ENCODE assay signal across 8 cellular contexts in genomic region chr12:65170245-65170881, GRCh38. TPM values are rescaled to one million over a fixed set of nuclear protein-coding genes. Genes with fewer than 3 reads are reported as not detected.
A peak's percentile ranks its signal among the peaks of the same experiment; 100 is the strongest.
DNase-seq lines count a peak whose midpoint lies in the region; ATAC-seq lines count a peak whose summit lies in the region.

No MANE protein-coding gene starts in this region.

- H3K27me3 ChIP-seq in mesenchymal stem cell (ENCODE audit: control insufficient read depth in 1 of 2, insufficient read depth in 1 of 2, low read length in 2 of 2) = peaks cover 0 to 7% of the 10 kb centered on the region in 2 experiments

- peak overlapping the region; percentile 72 for H2AFZ ChIP-seq in mesenchymal stem cell (ENCODE audit: low read depth, low read length)

- peaks cover 5% of the 10 kb centered on the region for H3K4me1 ChIP-seq in mesenchymal stem cell (ENCODE audit: control insufficient read depth, insufficient read depth, low read depth, low read length)

- H3K9me3 ChIP-seq in mesenchymal stem cell (ENCODE audit: control insufficient read depth, low read length) = no peaks in the 10 kb centered on the region

- H2BK120ac ChIP-seq in mesenchymal stem cell (ENCODE audit: low read depth, low read length) = peak overlapping the region; percentile 75

- no peak overlapping the region for H2BK5ac ChIP-seq in mesenchymal stem cell (ENCODE audit: low read depth, low read length, poor library complexity, severe bottlenecking)

- peak overlapping the region; percentile 80 to 84 for H3K4ac ChIP-seq in mesenchymal stem cell (ENCODE audit: low read depth in 1 of 2, low read length in 2 of 2)

- peak overlapping the region; percentile 88 to 97 for H3K4me3 ChIP-seq in mesenchymal stem cell (ENCODE audit: insufficient read depth in 1 of 2, low read depth in 1 of 2, low read length in 2 of 2)

- peak overlapping the region; percentile 97 for H3K9ac ChIP-seq in mesenchymal stem cell (ENCODE audit: low read length)

- no peak overlapping the region for H3K27ac ChIP-seq in mesenchymal stem cell (ENCODE audit: low read length, poor library complexity, severe bottlenecking)

- peak overlapping the region; percentile 51 to 97 for H3K23ac ChIP-seq in mesenchymal stem cell (ENCODE audit: low read length in 2 of 2)

- peak; percentile 51 for ATAC-seq in HG02870 (IDR thresholded peaks at IDR 0.05; ENCODE audit: unreplicated experiment)

- H4K91ac ChIP-seq in mesenchymal stem cell (ENCODE audit: low read length) = no peak overlapping the region

- peak overlapping the region; percentile 7 for H4K8ac ChIP-seq in mesenchymal stem cell (ENCODE audit: low read length)

- peak overlapping the region in 1 of 2 experiments; percentile 83 for H3K14ac ChIP-seq in mesenchymal stem cell (ENCODE audit: low read length in 2 of 2)

- no peaks in the 10 kb centered on the region for H3K79me1 ChIP-seq in mesenchymal stem cell (replicated peaks; ENCODE audit: low read length, poor library complexity, severe bottlenecking)

- peak overlapping the region; percentile 46 to 97 for H3K18ac ChIP-seq in mesenchymal stem cell (ENCODE audit: low read depth in 1 of 2, low read length in 2 of 2)

- H3K4me2 ChIP-seq in mesenchymal stem cell (ENCODE audit: low read length, poor library complexity, severe bottlenecking) = peak overlapping the region; percentile 85

- H3K36me3 ChIP-seq in mesenchymal stem cell (ENCODE audit: control insufficient read depth in 1 of 2, insufficient read depth in 2 of 2, low read depth in 1 of 2, low read length in 2 of 2) = peaks cover 0 to 7% of the 10 kb centered on the region in 2 experiments

- no peak overlapping the region for H2AK5ac ChIP-seq in mesenchymal stem cell (ENCODE audit: low read length, severe bottlenecking)

- peak overlapping the region; percentile 48 for H2BK15ac ChIP-seq in mesenchymal stem cell (ENCODE audit: low read depth, poor library complexity, severe bottlenecking)

- H2BK12ac ChIP-seq in mesenchymal stem cell (ENCODE audit: low read length in 2 of 2) = no peak overlapping the region

- 1% methylated on average over 43 of the region's 44 CpGs for WGBS in mesenchymal stem cell

- DNase-seq in NCI-H2107 treated with DMSO at 0.1 percent for 48 hours (lab: John Stamatoyannopoulos, UW; ENCODE audit: unreplicated experiment) = peak; percentile 28
- no peak for DNase-seq in NCI-H2107 (lab: John Stamatoyannopoulos, UW)
- DNase-seq in NCI-H2171 treated with DMSO at 0.1 percent for 48 hours (lab: John Stamatoyannopoulos, UW) = peak; percentile 26
- peak; percentile 66 to 73 for DNase-seq in activated CD4-positive, alpha-beta T cell treated with anti-CD3 and anti-CD28 coated beads, Interleukin-2, amount 50 U/mL, for 48 hours
- DNase-seq in effector CD8-positive, alpha-beta T cell (lab: John Stamatoyannopoulos, UW) = peak; percentile 36
- peak; percentile 69 for DNase-seq in mesenchymal stem cell
- DNase-seq in stimulated activated CD8-positive, alpha-beta memory T cell treated with anti-CD3 and anti-CD28 coated beads, Interleukin-15, amount 100 ng/mL, for 4 hours (ENCODE audit: low read depth in 2 of 2) = peak; percentile 20 to 28

RNA-seq across cellular contexts. Expression of gene LEMD3, which starts 1.0 kb away (rescaled TPM):
- polyA plus RNA-seq in mesenchymal stem cell (2013, experiment 1 of 2) = 9.5 TPM
- polyA plus RNA-seq in mesenchymal stem cell (2013, experiment 2 of 2) = 9.5 TPM

RNA-seq across cellular contexts. Expression of gene WIF1, which starts 49.3 kb away (rescaled TPM):
- not detected for polyA plus RNA-seq in mesenchymal stem cell (2013, experiment 1 of 2)
- not detected for polyA plus RNA-seq in mesenchymal stem cell (2013, experiment 2 of 2)
